30 cellular contexts compared by ENCODE assay signal in the genomic region with DNA sequence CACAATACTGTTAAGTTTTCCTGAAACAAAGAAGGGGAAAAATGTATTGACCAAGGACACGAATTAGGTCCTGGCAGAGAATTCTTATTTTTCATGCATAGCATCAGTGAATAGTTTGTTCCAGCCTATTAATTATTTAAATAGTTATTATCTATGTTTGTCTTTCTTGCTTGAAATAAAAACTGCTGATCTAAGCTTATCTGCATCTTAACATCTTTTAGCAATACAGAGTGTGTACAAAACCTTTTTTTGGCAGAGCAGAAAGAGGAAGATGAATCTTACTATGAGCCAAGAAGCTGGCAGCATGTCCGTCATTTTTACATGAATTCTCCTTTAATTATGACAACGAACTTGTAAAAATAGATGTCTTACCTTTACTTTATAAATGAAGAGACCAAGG. TPM values are rescaled to one million over a fixed set of nuclear protein-coding genes. Genes with fewer than 3 reads are reported as not detected.
"Had no signal": no experiment of that assay in that cellular context is flagged by ENCODE, and none has a peak within 500 bp of the region (broad histone marks: within the 10 kb centered on the region; RNA-seq: fewer than 3 reads in every experiment).

No MANE protein-coding gene starts in this region.

- H3K4me1 ChIP-seq: neural progenitor cell, parathyroid adenoma, psoas muscle, spleen, suprapubic skin, testis, tibial artery, transverse colon, upper lobe of right lung, uterus had no signal

- H3K27me3 ChIP-seq: neural progenitor cell, ovary, spleen, suprapubic skin, testis, tibial artery, transverse colon, upper lobe of right lung, uterus had no signal

- H3K4me2 ChIP-seq: neural progenitor cell, smooth muscle cell had no signal

- H3K9me3 ChIP-seq: ovary, psoas muscle, suprapubic skin, testis, uterus had no signal

- ATAC-seq: natural killer cell; psoas muscle; right cardiac atrium; sciatic nerve; stimulated activated memory B cell treated with anti-CD40 and anti-IgM and Interleukin-4, amounts not matched to agents 10 μg/mL and 1 μg/mL and 100 μg/mL, for 72 hours; stimulated activated naive CD8-positive, alpha-beta T cell treated with anti-CD3 and anti-CD28 coated beads, Interleukin-15, amount 100 ng/mL, for 72 hours; stimulated activated naive CD8-positive, alpha-beta T cell treated with anti-CD3 and anti-CD28 coated beads, Interleukin-15, Interleukin-2, amounts not matched to agents 100 U/mL and 50 U/mL, for 24 hours; upper lobe of right lung had no signal

- H3K27ac ChIP-seq: neural progenitor cell, ovary, parathyroid adenoma, psoas muscle, skin epidermis, spleen, suprapubic skin, testis, tibial artery, transverse colon, upper lobe of right lung, uterus had no signal

- H3K79me2 ChIP-seq: parathyroid adenoma had no signal

- H2AFZ ChIP-seq: neural progenitor cell, parathyroid adenoma had no signal

- DNase-seq: natural killer cell; occipital lobe; ovary; posterior cingulate gyrus; psoas muscle; right cardiac atrium; spleen; stimulated activated CD4-positive, alpha-beta T cell treated with anti-CD3 and anti-CD28 coated beads, Interleukin-12 subunit alpha, Interleukin-12 subunit beta, amount 100 ng/mL, for 4 hours; stimulated activated CD4-positive, alpha-beta T cell treated with anti-CD3 and anti-CD28 coated beads, Interleukin-1b, Interleukin-23, amount 100 ng/mL, for 48 hours; stimulated activated CD4-positive, alpha-beta T cell treated with anti-CD3 and anti-CD28 coated beads, Interleukin-4, amount 100 ng/mL, for 1 hour; stimulated activated CD4-positive, alpha-beta T cell treated with anti-CD3 and anti-CD28 coated beads, Interleukin-4, amount 100 ng/mL, for 4 hours; stimulated activated CD8-positive, alpha-beta memory T cell treated with anti-CD3 and anti-CD28 coated beads, Interleukin-4, amount 100 ng/mL, for 48 hours; stimulated activated naive CD4-positive, alpha-beta T cell; stimulated activated naive CD8-positive, alpha-beta T cell treated with anti-CD3 and anti-CD28 coated beads, Interleukin-15, amount 100 ng/mL, for 72 hours; stimulated activated naive CD8-positive, alpha-beta T cell treated with anti-CD3 and anti-CD28 coated beads, Interleukin-15, Interleukin-2, amounts not matched to agents 100 U/mL and 50 U/mL, for 24 hours; substantia nigra; testis; tibial artery; transverse colon; upper lobe of right lung; uterus had no signal

- H3K4me3 ChIP-seq: neural progenitor cell, ovary, psoas muscle, skin epidermis, smooth muscle cell, spleen, suprapubic skin, testis, tibial artery, transverse colon, upper lobe of right lung, uterus had no signal

- H3K36me3 ChIP-seq: neural progenitor cell, ovary, spleen, suprapubic skin, tibial artery, transverse colon, upper lobe of right lung, uterus had no signal

- H3K9ac ChIP-seq: neural progenitor cell, parathyroid adenoma had no signal

RNA-seq across cellular contexts. Expression of a gene that starts 23.3 kb away (rescaled TPM):
- total RNA-seq: natural killer cell, osteoblast, renal cortical epithelial cell, right cardiac atrium, smooth muscle cell, spleen had no signal
- polyA plus RNA-seq: right cardiac atrium, smooth muscle cell, spleen had no signal
